ENCODE assay signal across 1 cellular context in the genomic region with DNA sequence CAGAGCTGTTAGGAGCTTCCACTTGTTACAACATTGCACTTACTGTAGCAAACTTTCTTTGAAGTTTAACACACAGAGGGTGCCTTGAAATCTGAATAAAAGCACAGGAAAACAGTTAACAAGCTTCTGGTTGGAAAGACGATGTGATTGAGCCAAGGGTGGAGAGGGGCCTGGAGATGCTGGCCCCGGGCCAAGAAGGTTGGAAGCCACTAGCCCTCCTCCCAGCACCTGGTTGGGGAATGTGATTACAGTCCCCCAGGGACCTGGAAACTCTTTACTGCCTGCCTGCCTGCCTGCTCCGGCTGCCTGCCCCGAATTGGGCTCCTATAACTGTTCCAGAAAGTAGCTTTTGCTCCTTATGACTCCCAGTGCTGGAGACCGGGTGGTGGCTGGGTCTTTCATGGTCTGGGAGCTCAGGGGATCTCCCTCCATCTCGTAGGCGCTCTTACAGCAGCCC.
A peak's percentile ranks its signal among the peaks of the same experiment; 100 is the strongest.
TF ChIP-seq lines count a peak whose summit lies in the region.

No MANE protein-coding gene starts in this region.

TF ChIP-seq in HEK293, 187 proteins besides CTCF, POLR2A, EP300 and RAD21 (continued from another document):
- TF ChIP-seq, protein P1, sequence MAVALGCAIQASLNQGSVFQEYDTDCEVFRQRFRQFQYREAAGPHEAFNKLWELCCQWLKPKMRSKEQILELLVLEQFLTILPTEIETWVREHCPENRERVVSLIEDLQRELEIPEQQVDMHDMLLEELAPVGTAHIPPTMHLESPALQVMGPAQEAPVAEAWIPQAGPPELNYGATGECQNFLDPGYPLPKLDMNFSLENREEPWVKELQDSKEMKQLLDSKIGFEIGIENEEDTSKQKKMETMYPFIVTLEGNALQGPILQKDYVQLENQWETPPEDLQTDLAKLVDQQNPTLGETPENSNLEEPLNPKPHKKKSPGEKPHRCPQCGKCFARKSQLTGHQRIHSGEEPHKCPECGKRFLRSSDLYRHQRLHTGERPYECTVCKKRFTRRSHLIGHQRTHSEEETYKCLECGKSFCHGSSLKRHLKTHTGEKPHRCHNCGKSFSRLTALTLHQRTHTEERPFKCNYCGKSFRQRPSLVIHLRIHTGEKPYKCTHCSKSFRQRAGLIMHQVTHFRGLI (tag by site-specific recombination; IDR thresholded peaks at IDR 0.05): peak; percentile 52
- peak; percentile 42 for TF ChIP-seq FEZF1 (tag by site-specific recombination; IDR thresholded peaks at IDR 0.05)
- TF ChIP-seq, protein P2, sequence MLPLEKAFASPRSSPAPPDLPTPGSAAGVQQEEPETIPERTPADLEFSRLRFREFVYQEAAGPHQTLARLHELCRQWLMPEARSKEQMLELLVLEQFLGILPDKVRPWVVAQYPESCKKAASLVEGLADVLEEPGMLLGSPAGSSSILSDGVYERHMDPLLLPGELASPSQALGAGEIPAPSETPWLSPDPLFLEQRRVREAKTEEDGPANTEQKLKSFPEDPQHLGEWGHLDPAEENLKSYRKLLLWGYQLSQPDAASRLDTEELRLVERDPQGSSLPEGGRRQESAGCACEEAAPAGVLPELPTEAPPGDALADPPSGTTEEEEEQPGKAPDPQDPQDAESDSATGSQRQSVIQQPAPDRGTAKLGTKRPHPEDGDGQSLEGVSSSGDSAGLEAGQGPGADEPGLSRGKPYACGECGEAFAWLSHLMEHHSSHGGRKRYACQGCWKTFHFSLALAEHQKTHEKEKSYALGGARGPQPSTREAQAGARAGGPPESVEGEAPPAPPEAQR (tag by site-specific recombination; IDR thresholded peaks at IDR 0.05): no peak
- TF ChIP-seq TRIM28 (IDR thresholded peaks at IDR 0.05; ENCODE audit: borderline replicate concordance, low read length): peak; percentile 92
- TF ChIP-seq, protein P3, sequence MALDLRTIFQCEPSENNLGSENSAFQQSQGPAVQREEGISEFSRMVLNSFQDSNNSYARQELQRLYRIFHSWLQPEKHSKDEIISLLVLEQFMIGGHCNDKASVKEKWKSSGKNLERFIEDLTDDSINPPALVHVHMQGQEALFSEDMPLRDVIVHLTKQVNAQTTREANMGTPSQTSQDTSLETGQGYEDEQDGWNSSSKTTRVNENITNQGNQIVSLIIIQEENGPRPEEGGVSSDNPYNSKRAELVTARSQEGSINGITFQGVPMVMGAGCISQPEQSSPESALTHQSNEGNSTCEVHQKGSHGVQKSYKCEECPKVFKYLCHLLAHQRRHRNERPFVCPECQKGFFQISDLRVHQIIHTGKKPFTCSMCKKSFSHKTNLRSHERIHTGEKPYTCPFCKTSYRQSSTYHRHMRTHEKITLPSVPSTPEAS (tag by site-specific recombination; IDR thresholded peaks at IDR 0.05): 0 out of 2 replicates have a peak, but pooled peaks have one; percentile 10
- no peak for TF ChIP-seq ZNF114 (tag by site-specific recombination; IDR thresholded peaks at IDR 0.05)
- TF ChIP-seq, protein P4, sequence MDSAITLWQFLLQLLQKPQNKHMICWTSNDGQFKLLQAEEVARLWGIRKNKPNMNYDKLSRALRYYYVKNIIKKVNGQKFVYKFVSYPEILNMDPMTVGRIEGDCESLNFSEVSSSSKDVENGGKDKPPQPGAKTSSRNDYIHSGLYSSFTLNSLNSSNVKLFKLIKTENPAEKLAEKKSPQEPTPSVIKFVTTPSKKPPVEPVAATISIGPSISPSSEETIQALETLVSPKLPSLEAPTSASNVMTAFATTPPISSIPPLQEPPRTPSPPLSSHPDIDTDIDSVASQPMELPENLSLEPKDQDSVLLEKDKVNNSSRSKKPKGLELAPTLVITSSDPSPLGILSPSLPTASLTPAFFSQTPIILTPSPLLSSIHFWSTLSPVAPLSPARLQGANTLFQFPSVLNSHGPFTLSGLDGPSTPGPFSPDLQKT (IDR thresholded peaks at IDR 0.05; ENCODE audit: borderline replicate concordance, low read depth, low read length): no peak
- TF ChIP-seq ZNF548 (tag by site-specific recombination; IDR thresholded peaks at IDR 0.05): no peak
- TF ChIP-seq ZNF10 (tag by site-specific recombination; IDR thresholded peaks at IDR 0.05): peak; percentile 99
- no peak for TF ChIP-seq ZNF707 (tag by site-specific recombination; IDR thresholded peaks at IDR 0.05)
- TF ChIP-seq ZNF785 (tag by site-specific recombination; IDR thresholded peaks at IDR 0.05): no peak
- no peak for TF ChIP-seq ZNF530 (tag by site-specific recombination; IDR thresholded peaks at IDR 0.05; ENCODE audit: low read depth)
- TF ChIP-seq ZNF76 (tag by site-specific recombination; IDR thresholded peaks at IDR 0.05; ENCODE audit: borderline replicate concordance, low read depth): no peak
- no peak for TF ChIP-seq MYNN (tag by site-specific recombination; IDR thresholded peaks at IDR 0.05; ENCODE audit: borderline replicate concordance)
- peak; percentile 50 for TF ChIP-seq ZNF510 (tag by site-specific recombination; IDR thresholded peaks at IDR 0.05; ENCODE audit: insufficient replicate concordance)
- peak; percentile 61 for TF ChIP-seq ZFP3 (tag by site-specific recombination; IDR thresholded peaks at IDR 0.05; ENCODE audit: low read depth)
- TF ChIP-seq, protein P5, sequence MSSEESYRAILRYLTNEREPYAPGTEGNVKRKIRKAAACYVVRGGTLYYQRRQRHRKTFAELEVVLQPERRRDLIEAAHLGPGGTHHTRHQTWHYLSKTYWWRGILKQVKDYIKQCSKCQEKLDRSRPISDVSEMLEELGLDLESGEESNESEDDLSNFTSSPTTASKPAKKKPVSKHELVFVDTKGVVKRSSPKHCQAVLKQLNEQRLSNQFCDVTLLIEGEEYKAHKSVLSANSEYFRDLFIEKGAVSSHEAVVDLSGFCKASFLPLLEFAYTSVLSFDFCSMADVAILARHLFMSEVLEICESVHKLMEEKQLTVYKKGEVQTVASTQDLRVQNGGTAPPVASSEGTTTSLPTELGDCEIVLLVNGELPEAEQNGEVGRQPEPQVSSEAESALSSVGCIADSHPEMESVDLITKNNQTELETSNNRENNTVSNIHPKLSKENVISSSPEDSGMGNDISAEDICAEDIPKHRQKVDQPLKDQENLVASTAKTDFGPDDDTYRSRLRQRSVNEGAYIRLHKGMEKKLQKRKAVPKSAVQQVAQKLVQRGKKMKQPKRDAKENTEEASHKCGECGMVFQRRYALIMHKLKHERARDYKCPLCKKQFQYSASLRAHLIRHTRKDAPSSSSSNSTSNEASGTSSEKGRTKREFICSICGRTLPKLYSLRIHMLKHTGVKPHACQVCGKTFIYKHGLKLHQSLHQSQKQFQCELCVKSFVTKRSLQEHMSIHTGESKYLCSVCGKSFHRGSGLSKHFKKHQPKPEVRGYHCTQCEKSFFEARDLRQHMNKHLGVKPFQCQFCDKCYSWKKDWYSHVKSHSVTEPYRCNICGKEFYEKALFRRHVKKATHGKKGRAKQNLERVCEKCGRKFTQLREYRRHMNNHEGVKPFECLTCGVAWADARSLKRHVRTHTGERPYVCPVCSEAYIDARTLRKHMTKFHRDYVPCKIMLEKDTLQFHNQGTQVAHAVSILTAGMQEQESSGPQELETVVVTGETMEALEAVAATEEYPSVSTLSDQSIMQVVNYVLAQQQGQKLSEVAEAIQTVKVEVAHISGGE (tag by site-specific recombination; conservative IDR thresholded peaks at IDR 0.05; ENCODE audit: low read depth): peak; percentile 34; the same call in 1 of the 2 replicates
- TF ChIP-seq RBAK (tag by site-specific recombination; IDR thresholded peaks at IDR 0.05): no peak
- peak; percentile 60 for TF ChIP-seq GFI1B (tag by site-specific recombination; IDR thresholded peaks at IDR 0.05)
- peak; percentile 68 for TF ChIP-seq ZNF843 (tag by site-specific recombination; IDR thresholded peaks at IDR 0.05)
- TF ChIP-seq MEIS1 (CRISPR knock-in tag; IDR thresholded peaks at IDR 0.05; ENCODE audit: borderline replicate concordance): no peak
- TF ChIP-seq, protein P6, sequence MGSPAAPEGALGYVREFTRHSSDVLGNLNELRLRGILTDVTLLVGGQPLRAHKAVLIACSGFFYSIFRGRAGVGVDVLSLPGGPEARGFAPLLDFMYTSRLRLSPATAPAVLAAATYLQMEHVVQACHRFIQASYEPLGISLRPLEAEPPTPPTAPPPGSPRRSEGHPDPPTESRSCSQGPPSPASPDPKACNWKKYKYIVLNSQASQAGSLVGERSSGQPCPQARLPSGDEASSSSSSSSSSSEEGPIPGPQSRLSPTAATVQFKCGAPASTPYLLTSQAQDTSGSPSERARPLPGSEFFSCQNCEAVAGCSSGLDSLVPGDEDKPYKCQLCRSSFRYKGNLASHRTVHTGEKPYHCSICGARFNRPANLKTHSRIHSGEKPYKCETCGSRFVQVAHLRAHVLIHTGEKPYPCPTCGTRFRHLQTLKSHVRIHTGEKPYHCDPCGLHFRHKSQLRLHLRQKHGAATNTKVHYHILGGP (tag by site-specific recombination; IDR thresholded peaks at IDR 0.05): no peak
- peak; percentile 62 for TF ChIP-seq WT1 (tag by site-specific recombination; IDR thresholded peaks at IDR 0.05)
- TF ChIP-seq ZFP41 (tag by site-specific recombination; IDR thresholded peaks at IDR 0.05; ENCODE audit: borderline replicate concordance): no peak
- TF ChIP-seq GLIS1 (tag by site-specific recombination; IDR thresholded peaks at IDR 0.05): peak; percentile 69; the same call in 1 of the 2 replicates
- TF ChIP-seq ZBTB17 (tag by site-specific recombination; IDR thresholded peaks at IDR 0.05): peak; percentile 65
- no peak for TF ChIP-seq ZNF624 (tag by site-specific recombination; IDR thresholded peaks at IDR 0.05)
- TF ChIP-seq, protein P7, sequence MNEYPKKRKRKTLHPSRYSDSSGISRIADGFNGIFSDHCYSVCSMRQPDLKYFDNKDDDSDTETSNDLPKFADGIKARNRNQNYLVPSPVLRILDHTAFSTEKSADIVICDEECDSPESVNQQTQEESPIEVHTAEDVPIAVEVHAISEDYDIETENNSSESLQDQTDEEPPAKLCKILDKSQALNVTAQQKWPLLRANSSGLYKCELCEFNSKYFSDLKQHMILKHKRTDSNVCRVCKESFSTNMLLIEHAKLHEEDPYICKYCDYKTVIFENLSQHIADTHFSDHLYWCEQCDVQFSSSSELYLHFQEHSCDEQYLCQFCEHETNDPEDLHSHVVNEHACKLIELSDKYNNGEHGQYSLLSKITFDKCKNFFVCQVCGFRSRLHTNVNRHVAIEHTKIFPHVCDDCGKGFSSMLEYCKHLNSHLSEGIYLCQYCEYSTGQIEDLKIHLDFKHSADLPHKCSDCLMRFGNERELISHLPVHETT (tag by site-specific recombination; IDR thresholded peaks at IDR 0.05): no peak
- no peak for TF ChIP-seq ZNF571 (tag by site-specific recombination; IDR thresholded peaks at IDR 0.05)
- TF ChIP-seq, protein P8, sequence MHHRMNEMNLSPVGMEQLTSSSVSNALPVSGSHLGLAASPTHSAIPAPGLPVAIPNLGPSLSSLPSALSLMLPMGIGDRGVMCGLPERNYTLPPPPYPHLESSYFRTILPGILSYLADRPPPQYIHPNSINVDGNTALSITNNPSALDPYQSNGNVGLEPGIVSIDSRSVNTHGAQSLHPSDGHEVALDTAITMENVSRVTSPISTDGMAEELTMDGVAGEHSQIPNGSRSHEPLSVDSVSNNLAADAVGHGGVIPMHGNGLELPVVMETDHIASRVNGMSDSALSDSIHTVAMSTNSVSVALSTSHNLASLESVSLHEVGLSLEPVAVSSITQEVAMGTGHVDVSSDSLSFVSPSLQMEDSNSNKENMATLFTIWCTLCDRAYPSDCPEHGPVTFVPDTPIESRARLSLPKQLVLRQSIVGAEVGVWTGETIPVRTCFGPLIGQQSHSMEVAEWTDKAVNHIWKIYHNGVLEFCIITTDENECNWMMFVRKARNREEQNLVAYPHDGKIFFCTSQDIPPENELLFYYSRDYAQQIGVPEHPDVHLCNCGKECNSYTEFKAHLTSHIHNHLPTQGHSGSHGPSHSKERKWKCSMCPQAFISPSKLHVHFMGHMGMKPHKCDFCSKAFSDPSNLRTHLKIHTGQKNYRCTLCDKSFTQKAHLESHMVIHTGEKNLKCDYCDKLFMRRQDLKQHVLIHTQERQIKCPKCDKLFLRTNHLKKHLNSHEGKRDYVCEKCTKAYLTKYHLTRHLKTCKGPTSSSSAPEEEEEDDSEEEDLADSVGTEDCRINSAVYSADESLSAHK (tag by site-specific recombination; IDR thresholded peaks at IDR 0.05): peak; percentile 93
- TF ChIP-seq, protein P9, sequence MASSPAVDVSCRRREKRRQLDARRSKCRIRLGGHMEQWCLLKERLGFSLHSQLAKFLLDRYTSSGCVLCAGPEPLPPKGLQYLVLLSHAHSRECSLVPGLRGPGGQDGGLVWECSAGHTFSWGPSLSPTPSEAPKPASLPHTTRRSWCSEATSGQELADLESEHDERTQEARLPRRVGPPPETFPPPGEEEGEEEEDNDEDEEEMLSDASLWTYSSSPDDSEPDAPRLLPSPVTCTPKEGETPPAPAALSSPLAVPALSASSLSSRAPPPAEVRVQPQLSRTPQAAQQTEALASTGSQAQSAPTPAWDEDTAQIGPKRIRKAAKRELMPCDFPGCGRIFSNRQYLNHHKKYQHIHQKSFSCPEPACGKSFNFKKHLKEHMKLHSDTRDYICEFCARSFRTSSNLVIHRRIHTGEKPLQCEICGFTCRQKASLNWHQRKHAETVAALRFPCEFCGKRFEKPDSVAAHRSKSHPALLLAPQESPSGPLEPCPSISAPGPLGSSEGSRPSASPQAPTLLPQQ (tag by site-specific recombination; IDR thresholded peaks at IDR 0.05): peak; percentile 70; the same call in 1 of the 2 replicates
- TF ChIP-seq ZNF501 (tag by site-specific recombination; IDR thresholded peaks at IDR 0.05): 0 out of 2 replicates have a peak, but pooled peaks have one; percentile 12
- TF ChIP-seq ZNF174 (tag by site-specific recombination; IDR thresholded peaks at IDR 0.05): no peak
- no peak for TF ChIP-seq ZSCAN16 (tag by site-specific recombination; IDR thresholded peaks at IDR 0.05)
- TF ChIP-seq ZNF37A (tag by site-specific recombination; IDR thresholded peaks at IDR 0.05): peak; percentile 55; the same call in 1 of the 2 replicates
- TF ChIP-seq KLF10 (tag by site-specific recombination; IDR thresholded peaks at IDR 0.05): peak; percentile 69; the same call in 1 of the 2 replicates
- peak; percentile 69 for TF ChIP-seq ZBTB8A (tag by site-specific recombination; IDR thresholded peaks at IDR 0.05)
- TF ChIP-seq ZNF596 (tag by site-specific recombination; IDR thresholded peaks at IDR 0.05): peak; percentile 78
- TF ChIP-seq REPIN1 (tag by site-specific recombination; IDR thresholded peaks at IDR 0.05; ENCODE audit: low read depth): no peak
- peak; percentile 88 for TF ChIP-seq ZNF610 (tag by site-specific recombination; IDR thresholded peaks at IDR 0.05; ENCODE audit: borderline replicate concordance)
- no peak for TF ChIP-seq SALL2 (tag by site-specific recombination; IDR thresholded peaks at IDR 0.05; ENCODE audit: borderline replicate concordance)
- TF ChIP-seq ZSCAN30 (tag by site-specific recombination; IDR thresholded peaks at IDR 0.05): peak; percentile 96
- peak; percentile 31; the same call in 1 of the 2 replicates for TF ChIP-seq PRDM1 (tag by site-specific recombination; IDR thresholded peaks at IDR 0.05)
- TF ChIP-seq SCRT1 (tag by site-specific recombination; IDR thresholded peaks at IDR 0.05; ENCODE audit: borderline replicate concordance): no peak
- TF ChIP-seq, protein P10, sequence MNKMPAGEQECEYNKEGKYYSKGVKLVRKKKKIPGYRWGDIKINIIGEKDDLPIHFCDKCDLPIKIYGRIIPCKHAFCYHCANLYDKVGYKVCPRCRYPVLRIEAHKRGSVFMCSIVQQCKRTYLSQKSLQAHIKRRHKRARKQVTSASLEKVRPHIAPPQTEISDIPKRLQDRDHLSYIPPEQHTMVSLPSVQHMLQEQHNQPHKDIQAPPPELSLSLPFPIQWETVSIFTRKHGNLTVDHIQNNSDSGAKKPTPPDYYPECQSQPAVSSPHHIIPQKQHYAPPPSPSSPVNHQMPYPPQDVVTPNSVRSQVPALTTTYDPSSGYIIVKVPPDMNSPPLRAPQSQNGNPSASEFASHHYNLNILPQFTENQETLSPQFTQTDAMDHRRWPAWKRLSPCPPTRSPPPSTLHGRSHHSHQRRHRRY (tag by site-specific recombination; IDR thresholded peaks at IDR 0.05): no peak
